1 cellular context compared by ENCODE assay signal in genomic region chr12:113735146-113735545, GRCh38.
TF ChIP-seq lines count a peak whose summit lies in the region.

No MANE protein-coding gene starts in this region.

TF ChIP-seq in WTC11, 78 proteins besides CTCF, POLR2A, EP300 and RAD21 (continued from another document):
- TF ChIP-seq NR2C2 (CRISPR knock-in tag; IDR thresholded peaks at IDR 0.05) (no peak), ATF3 (CRISPR knock-in tag; conservative IDR thresholded peaks at IDR 0.05) (no peak)
- TF ChIP-seq, protein P1, sequence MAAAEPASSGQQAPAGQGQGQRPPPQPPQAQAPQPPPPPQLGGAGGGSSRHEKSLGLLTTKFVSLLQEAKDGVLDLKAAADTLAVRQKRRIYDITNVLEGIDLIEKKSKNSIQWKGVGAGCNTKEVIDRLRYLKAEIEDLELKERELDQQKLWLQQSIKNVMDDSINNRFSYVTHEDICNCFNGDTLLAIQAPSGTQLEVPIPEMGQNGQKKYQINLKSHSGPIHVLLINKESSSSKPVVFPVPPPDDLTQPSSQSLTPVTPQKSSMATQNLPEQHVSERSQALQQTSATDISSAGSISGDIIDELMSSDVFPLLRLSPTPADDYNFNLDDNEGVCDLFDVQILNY (CRISPR knock-in tag; IDR thresholded peaks at IDR 0.05), result no peak
